In genomic region chr2:95158441-95158840, GRCh38 we compare ENCODE assay signal across 9 cellular contexts. TPM values are rescaled to one million over a fixed set of nuclear protein-coding genes. Genes with fewer than 3 reads are reported as not detected.
DNase-seq lines count a peak whose midpoint lies in the region; ATAC-seq and TF ChIP-seq lines count a peak whose summit lies in the region.
"Had no signal": no experiment of that assay in that cellular context is flagged by ENCODE, and none has a peak within 500 bp of the region (broad histone marks: within the 10 kb centered on the region; RNA-seq: fewer than 3 reads in every experiment).

No MANE protein-coding gene starts in this region.

- no peaks in the 10 kb centered on the region for H3K27me3 Mint-ChIP-seq in natural killer cell (ENCODE audit: low read depth in 2 of 2)

- DNase-seq in AG10803 (ENCODE audit: low read depth) (no peak), M059J (ENCODE audit: low read depth) (peak; percentile 4), natural killer cell (no peak), iPS-NIHi11 (ENCODE audit: low spot score) (no peak), mucosa of gallbladder (ENCODE audit: low spot score) (no peak), hepatic stellate cell (ENCODE audit: low spot score) (no peak)
- no peak for DNase-seq in activated CD4-positive, CD25-positive, alpha-beta regulatory T cell treated with anti-CD3 and anti-CD28 coated beads, Interleukin-2, amount 50 U/mL, for 72 hours
- DNase-seq: NCI-H446 treated with DMSO at 0.1 percent for 48 hours had no signal

- H3K4me1 ChIP-seq in ectodermal cell (ENCODE audit: control insufficient read depth, insufficient read depth, low read length) = no peaks in the 10 kb centered on the region

- peak overlapping the region; percentile 89 for H3K4me3 Mint-ChIP-seq in natural killer cell

- H3K27me3 ChIP-seq in ectodermal cell (ENCODE audit: control insufficient read depth, insufficient read depth, low read length, poor library complexity, severe bottlenecking) = peaks cover 7% of the 10 kb centered on the region

- intact Hi-C loops in natural killer cell (cut with micrococcal nuclease) = no loop called here

- peaks cover 9% of the 10 kb centered on the region for H3K36me3 ChIP-seq in ectodermal cell (ENCODE audit: control insufficient read depth, insufficient read depth, low read length)

- TF ChIP-seq CTCF in AG10803 (conservative IDR thresholded peaks at IDR 0.05; ENCODE audit: low read length) = no peak
- TF ChIP-seq CTCF in natural killer cell (IDR thresholded peaks at IDR 0.05) = no peak

- no peak overlapping the region for H3K27ac ChIP-seq in ectodermal cell (ENCODE audit: insufficient read depth, low read depth, low read length, poor library complexity, severe bottlenecking)

- ATAC-seq in natural killer cell = no peak

- H3K4me3 ChIP-seq in AG10803 (ENCODE audit: low read length) (peak overlapping the region; percentile 83), ectodermal cell (ENCODE audit: insufficient read depth, low read depth, low read length) (peak overlapping the region; percentile 69)

- H3K27ac Mint-ChIP-seq in natural killer cell = peak overlapping the region in 1 of 2 donors; percentile 86

- WGBS in ectodermal cell, 2 experiments = 83 to 85% methylated on average over 10 of the region's 10 CpGs

- no peaks in the 10 kb centered on the region for H3K9me3 Mint-ChIP-seq in natural killer cell

- no peaks in the 10 kb centered on the region for H3K9me3 ChIP-seq in ectodermal cell (ENCODE audit: control insufficient read depth, low read length)

- peaks cover 13% of the 10 kb centered on the region for H3K36me3 Mint-ChIP-seq in natural killer cell

- H3K4me1 Mint-ChIP-seq in natural killer cell = peaks cover 4 to 9% of the 10 kb centered on the region in 2 donors

RNA-seq across cellular contexts. Expression of gene ZNF514, which starts 1.2 kb away (rescaled TPM):
- 2.7 and 6.1 TPM in 2 replicates for total RNA-seq in M059J (2014; rRNA removed; shearing (Covaris generic))
- polyA plus RNA-seq in ectodermal cell (2013, experiment 1 of 4) = 27.5 TPM
- 25.6 TPM for polyA plus RNA-seq in ectodermal cell (2013, experiment 2 of 4)
- polyA plus RNA-seq in ectodermal cell (2013, experiment 3 of 4) = 23.3 TPM
- 27.2 TPM for polyA plus RNA-seq in ectodermal cell (2013, experiment 4 of 4)
- total RNA-seq in natural killer cell = 10 to 100 TPM; 12.4 to 26.0 (median 12.8) TPM
- 25.4 TPM for total RNA-seq in mucosa of gallbladder

RNA-seq across cellular contexts. Expression of gene ZNF2, which starts 7.2 kb away (rescaled TPM):
- total RNA-seq in M059J (2014; rRNA removed; shearing (Covaris generic)) = 7.4 and 8.1 TPM in 2 replicates
- 4.8 TPM for polyA plus RNA-seq in ectodermal cell (2013, experiment 1 of 4)
- polyA plus RNA-seq in ectodermal cell (2013, experiment 2 of 4) = 4.0 TPM
- 5.2 TPM for polyA plus RNA-seq in ectodermal cell (2013, experiment 3 of 4)
- polyA plus RNA-seq in ectodermal cell (2013, experiment 4 of 4) = 4.6 TPM
- total RNA-seq in natural killer cell (1 to 10 TPM in 2 of 3 donors, under 1 TPM in 1; 0.96 to 2.7 (median 2.4) TPM), mucosa of gallbladder (4.9 TPM)

RNA-seq across cellular contexts. Expression of gene MRPS5, which starts 36.8 kb away (rescaled TPM):
- total RNA-seq in M059J (2014; rRNA removed; shearing (Covaris generic)) = 66.4 and 66.8 TPM in 2 replicates
- 64.1 TPM for polyA plus RNA-seq in ectodermal cell (2013, experiment 1 of 4)
- polyA plus RNA-seq in ectodermal cell (2013, experiment 2 of 4) = 58.4 TPM
- polyA plus RNA-seq in ectodermal cell (2013, experiment 3 of 4) = 56.6 TPM
- 66.1 TPM for polyA plus RNA-seq in ectodermal cell (2013, experiment 4 of 4)
- total RNA-seq in natural killer cell (10 to 100 TPM; 26.4 to 40.0 (median 29.8) TPM), mucosa of gallbladder (54.0 TPM)

RNA-seq across cellular contexts. Expression of gene ZNF892, which starts 48.9 kb away (rescaled TPM):
- total RNA-seq in M059J (2014; rRNA removed; shearing (Covaris generic)) = 1.6 and 2.7 TPM in 2 replicates
- polyA plus RNA-seq in ectodermal cell (2013, experiment 1 of 4) = 15.9 TPM
- 15.9 TPM for polyA plus RNA-seq in ectodermal cell (2013, experiment 2 of 4)
- polyA plus RNA-seq in ectodermal cell (2013, experiment 3 of 4) = 7.6 TPM
- polyA plus RNA-seq in ectodermal cell (2013, experiment 4 of 4) = 8.6 TPM
- total RNA-seq in natural killer cell = 1 to 10 TPM; 2.9 to 4.6 (median 3.2) TPM
- 7.8 TPM for total RNA-seq in mucosa of gallbladder
